29 cellular contexts compared by ENCODE assay signal in genomic region chr2:14896280-14896679, GRCh38.
"Had no signal": no experiment of that assay in that cellular context is flagged by ENCODE, and none has a peak within 500 bp of the region (broad histone marks: within the 10 kb centered on the region; RNA-seq: fewer than 3 reads in every experiment).

No MANE protein-coding gene starts in this region.

- H3K9me3 ChIP-seq: SJSA1 had no signal

- H3K27me3 Mint-ChIP-seq: activated B cell treated with CpG ODN at 0.5 μM for 24 hours; activated CD4-positive, alpha-beta memory T cell treated with anti-CD3 and anti-CD28 coated beads for 36 hours; brain had no signal

- H3K4me1 Mint-ChIP-seq: activated B cell treated with CpG ODN at 0.5 μM for 24 hours, T-cell, T-helper 17 cell had no signal

- ATAC-seq: activated naive CD4-positive, alpha-beta T cell treated with anti-CD3 and anti-CD28 coated beads, Interleukin-2, amount 50 U/mL, for 72 hours; activated T-cell treated with anti-CD3 and anti-CD28 coated beads, Interleukin-2, amount 50 U/mL, for 4 hours; Panc1; T-cell; T-helper 17 cell had no signal

- H3K4me2 ChIP-seq: SK-N-SH had no signal

- H3K36me3 Mint-ChIP-seq: activated CD4-positive, alpha-beta memory T cell treated with anti-CD3 and anti-CD28 coated beads for 36 hours; activated naive CD4-positive, alpha-beta T cell treated with anti-CD3 and anti-CD28 coated beads, Interleukin-2, amount 50 U/mL, for 72 hours; brain; T-cell had no signal

- H3K4me3 Mint-ChIP-seq: activated B cell treated with CpG ODN at 0.5 μM for 24 hours; activated CD4-positive, alpha-beta memory T cell treated with anti-CD3 and anti-CD28 coated beads for 36 hours; activated naive CD4-positive, alpha-beta T cell treated with anti-CD3 and anti-CD28 coated beads for 36 hours; activated T-cell treated with anti-CD3 and anti-CD28 coated beads, Interleukin-2, amount 50 U/mL, for 4 hours; activated T-helper 1 cell treated with anti-CD3 and anti-CD28 coated beads, Interleukin-12 subunit alpha, Interleukin-12 subunit beta, Interleukin-2, Interleukin-4 antibody, amounts not matched to agents 30 ng/mL and 10 ng/mL and 1 ng/mL, durations not matched to agents 14 hours and 24 hours and 36 hours; brain; T-cell; T-helper 17 cell had no signal

- H3K27ac Mint-ChIP-seq: activated B cell treated with CpG ODN at 0.5 μM for 24 hours; activated CD4-positive, alpha-beta memory T cell treated with anti-CD3 and anti-CD28 coated beads for 36 hours; activated naive CD4-positive, alpha-beta T cell treated with anti-CD3 and anti-CD28 coated beads for 36 hours; activated naive CD4-positive, alpha-beta T cell treated with anti-CD3 and anti-CD28 coated beads, Interleukin-2, amount 50 U/mL, for 72 hours; activated T-helper 1 cell treated with anti-CD3 and anti-CD28 coated beads, Interleukin-12 subunit alpha, Interleukin-12 subunit beta, Interleukin-2, Interleukin-4 antibody, amounts not matched to agents 30 ng/mL and 10 ng/mL and 1 ng/mL, durations not matched to agents 14 hours and 24 hours and 36 hours; T-cell; T-helper 17 cell had no signal

- DNase-seq: activated B cell treated with CpG ODN at 0.5 μM for 24 hours; activated CD4-positive, alpha-beta memory T cell treated with anti-CD3 and anti-CD28 coated beads for 36 hours; activated CD4-positive, alpha-beta T cell treated with anti-CD3 and anti-CD28 coated beads for 4 hours; activated CD4-positive, alpha-beta T cell treated with anti-CD3 and anti-CD28 coated beads, Interleukin-2, amount 50 U/mL, for 1 hour; activated CD4-positive, CD25-positive, alpha-beta regulatory T cell treated with anti-CD3 and anti-CD28 coated beads, Interleukin-2, amount 50 U/mL, for 72 hours; activated CD8-positive, alpha-beta memory T cell treated with anti-CD3 and anti-CD28 coated beads, Interleukin-2, amount 50 U/mL, for 4 hours; activated gamma-delta T cell treated with Interleukin-2 at 50 U/mL for 16 hours; activated naive CD4-positive, alpha-beta T cell treated with anti-CD3 and anti-CD28 coated beads for 36 hours; activated T-cell treated with anti-CD3 and anti-CD28 coated beads for 4 hours; activated T-cell treated with anti-CD3 and anti-CD28 coated beads, Interleukin-2, amount 50 U/mL, for 4 hours; central memory CD4-positive, alpha-beta T cell; NCI-H1092 treated with DMSO at 0.1 percent for 48 hours; NCI-H146; NCI-H187; NCI-H2029 treated with DMSO at 0.1 percent for 48 hours; NCI-H2107; NCI-H226; NCI-H446 treated with DMSO at 0.1 percent for 48 hours; NCI-H524 treated with DMSO at 0.1 percent for 48 hours; SHP77 treated with DMSO at 0.1 percent for 48 hours; SK-N-SH; T-cell; T-helper 17 cell had no signal

- H3K4me1 ChIP-seq: SJSA1 had no signal

- H3K9me2 ChIP-seq: SK-N-SH had no signal

- H3K36me3 ChIP-seq: SJSA1 had no signal

- H3K27me3 ChIP-seq: SJSA1 had no signal

- H3K27ac ChIP-seq: SJSA1, VCaP had no signal

- H3K9ac ChIP-seq: SK-N-SH had no signal

- H3K9me3 Mint-ChIP-seq: activated B cell treated with CpG ODN at 0.5 μM for 24 hours; activated CD4-positive, alpha-beta memory T cell treated with anti-CD3 and anti-CD28 coated beads for 36 hours; activated naive CD4-positive, alpha-beta T cell treated with anti-CD3 and anti-CD28 coated beads for 36 hours; activated T-helper 1 cell treated with anti-CD3 and anti-CD28 coated beads, Interleukin-12 subunit alpha, Interleukin-12 subunit beta, Interleukin-2, Interleukin-4 antibody, amounts not matched to agents 30 ng/mL and 10 ng/mL and 1 ng/mL, durations not matched to agents 14 hours and 24 hours and 36 hours had no signal

- H3K4me3 ChIP-seq: SJSA1 had no signal
